Comparison of ENCODE assay signal across 22 cellular contexts in genomic region chr18:79533591-79533990, GRCh38.
"Had no signal": no experiment of that assay in that cellular context is flagged by ENCODE, and none has a peak within 500 bp of the region (broad histone marks: within the 10 kb centered on the region; RNA-seq: fewer than 3 reads in every experiment).

No MANE protein-coding gene starts in this region.

- H3K27me3 Mint-ChIP-seq: activated naive CD4-positive, alpha-beta T cell treated with anti-CD3 and anti-CD28 coated beads, Interleukin-2, amount 50 U/mL, for 24 hours; naive B cell; stimulated activated naive CD8-positive, alpha-beta T cell treated with anti-CD3 and anti-CD28 coated beads, Interleukin-15, Interleukin-2, amounts not matched to agents 100 ng/mL and 50 ng/mL, for 24 hours had no signal

- H3K4me3 ChIP-seq: cardiac muscle cell, esophagus squamous epithelium, gastrocnemius medialis, tibial nerve, vagina had no signal

- ATAC-seq: activated CD8-positive, alpha-beta T cell treated with anti-CD3 and anti-CD28 coated beads, Interleukin-2, amount 10 ng/mL, durations not matched to agents 7 days and 5 days; gastrocnemius medialis had no signal

- H3K9ac ChIP-seq: SK-N-SH had no signal

- H3K9me3 ChIP-seq: gastrocnemius medialis, SK-N-SH, vagina had no signal

- H3K4me1 ChIP-seq: gastrocnemius medialis, vagina had no signal

- H3K36me3 ChIP-seq: cardiac muscle cell, vagina had no signal

- H3K27me3 ChIP-seq: cardiac muscle cell, gastrocnemius medialis, tibial nerve, vagina had no signal

- H3K4me1 Mint-ChIP-seq: endodermal cell had no signal

- H3K4me3 Mint-ChIP-seq: activated CD8-positive, alpha-beta T cell treated with anti-CD3 and anti-CD28 coated beads, Interleukin-2, amount 10 ng/mL, durations not matched to agents 7 days and 5 days; activated naive CD4-positive, alpha-beta T cell treated with anti-CD3 and anti-CD28 coated beads, Interleukin-2, amount 50 U/mL, for 24 hours; endodermal cell; naive B cell; neural crest cell; stimulated activated naive CD8-positive, alpha-beta T cell treated with anti-CD3 and anti-CD28 coated beads, Interleukin-15, Interleukin-2, amounts not matched to agents 100 ng/mL and 50 ng/mL, for 24 hours had no signal

- H3K27ac Mint-ChIP-seq: activated CD8-positive, alpha-beta T cell treated with anti-CD3 and anti-CD28 coated beads, Interleukin-2, amount 10 ng/mL, durations not matched to agents 7 days and 5 days; activated naive CD4-positive, alpha-beta T cell treated with anti-CD3 and anti-CD28 coated beads, Interleukin-2, amount 50 U/mL, for 24 hours; endodermal cell; naive B cell; progenitor cell of endocrine pancreas; stimulated activated naive CD8-positive, alpha-beta T cell treated with anti-CD3 and anti-CD28 coated beads, Interleukin-15, Interleukin-2, amounts not matched to agents 100 ng/mL and 50 ng/mL, for 24 hours had no signal

- H3K9me3 Mint-ChIP-seq: activated naive CD4-positive, alpha-beta T cell treated with anti-CD3 and anti-CD28 coated beads, Interleukin-2, amount 50 U/mL, for 24 hours; stimulated activated naive CD8-positive, alpha-beta T cell treated with anti-CD3 and anti-CD28 coated beads, Interleukin-15, Interleukin-2, amounts not matched to agents 100 ng/mL and 50 ng/mL, for 24 hours had no signal

- DNase-seq: activated CD4-positive, alpha-beta T cell treated with anti-CD3 and anti-CD28 coated beads for 1 hour; activated CD4-positive, alpha-beta T cell treated with anti-CD3 and anti-CD28 coated beads, Interleukin-2, amount 50 U/mL, for 1 hour; activated CD8-positive, alpha-beta T cell treated with anti-CD3 and anti-CD28 coated beads, Interleukin-2, amount 10 ng/mL, durations not matched to agents 7 days and 5 days; activated gamma-delta T cell treated with Interleukin-2 at 50 U/mL for 16 hours; amniotic stem cell; cortex of kidney; endodermal cell; esophagus squamous epithelium; gastrocnemius medialis; hypothalamus; mesendoderm; naive B cell; retina; SK-N-SH; stimulated activated CD4-positive, alpha-beta T cell treated with anti-CD3 and anti-CD28 coated beads, Interleukin-4, amount 100 ng/mL, for 4 hours had no signal

- H3K4me2 ChIP-seq: SK-N-SH had no signal

- H3K27ac ChIP-seq: cardiac muscle cell, esophagus squamous epithelium, gastrocnemius medialis, tibial nerve, vagina had no signal
